Comparison of ENCODE assay signal across 1 cellular context in genomic region chr16:23104032-23104955, GRCh38.
A peak's percentile ranks its signal among the peaks of the same experiment; 100 is the strongest.
TF ChIP-seq lines count a peak whose summit lies in the region.

No MANE protein-coding gene starts in this region.

TF ChIP-seq in liver, 16 proteins besides CTCF, POLR2A, EP300 and RAD21 (continued from another document):
- TF ChIP-seq REST (IDR thresholded peaks at IDR 0.05), result peak; percentile 90
- TF ChIP-seq JUND (IDR thresholded peaks at IDR 0.05), result peak; percentile 39 to 58
- peak; percentile 77 to 85 for TF ChIP-seq RXRA (IDR thresholded peaks at IDR 0.05)
- TF ChIP-seq GABPA (IDR thresholded peaks at IDR 0.05 in 1 of 2, conservative IDR thresholded peaks at IDR 0.05 in 1 of 2), result no peak
- TF ChIP-seq ATF3 (IDR thresholded peaks at IDR 0.05), result no peak
- TF ChIP-seq NR2F2 (IDR thresholded peaks at IDR 0.05), result no peak
- TF ChIP-seq MAX (IDR thresholded peaks at IDR 0.05), result peak; percentile 78
- peak; percentile 57 for TF ChIP-seq ZBTB33 (IDR thresholded peaks at IDR 0.05)
